18 cellular contexts compared by ENCODE assay signal in the genomic region with DNA sequence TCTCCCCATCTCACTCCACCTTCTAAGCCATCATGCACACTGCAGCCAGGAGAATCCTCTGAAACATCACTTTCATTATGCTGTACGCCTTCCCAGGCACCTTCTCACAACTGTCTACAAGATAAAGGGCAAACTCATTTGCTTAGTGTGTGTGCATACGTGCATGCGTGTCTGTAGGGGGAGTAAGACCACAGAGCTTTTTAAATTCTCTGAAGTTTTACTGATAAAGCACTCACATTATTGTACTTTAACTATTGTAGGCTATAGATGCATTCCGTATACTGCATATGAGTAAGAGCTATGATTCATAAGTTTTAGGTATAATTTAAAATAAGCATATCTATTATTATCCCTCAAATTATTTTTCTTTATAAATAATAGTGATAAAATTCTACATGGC. TPM values are rescaled to one million over a fixed set of nuclear protein-coding genes. Genes with fewer than 3 reads are reported as not detected.
DNase-seq lines count a peak whose midpoint lies in the region; ATAC-seq and TF ChIP-seq lines count a peak whose summit lies in the region.
"Had no signal": no experiment of that assay in that cellular context is flagged by ENCODE, and none has a peak within 500 bp of the region (broad histone marks: within the 10 kb centered on the region; RNA-seq: fewer than 3 reads in every experiment).

No MANE protein-coding gene starts in this region.

- peak overlapping the region; percentile 5 for H3K27ac Mint-ChIP-seq in memory B cell
- H3K27ac Mint-ChIP-seq: activated CD4-positive, alpha-beta T cell treated with anti-CD3 and anti-CD28 coated beads, Interleukin-2, amount 10 ng/mL, durations not matched to agents 7 days and 5 days; activated naive CD8-positive, alpha-beta T cell treated with anti-CD3 and anti-CD28 coated beads for 36 hours; effector memory CD8-positive, alpha-beta T cell had no signal

- H3K79me2 ChIP-seq in DOHH2 (ENCODE audit: control insufficient read depth, low read length): no peaks in the 10 kb centered on the region

- no peaks in the 10 kb centered on the region for H3F3A ChIP-seq in DOHH2 (ENCODE audit: control insufficient read depth, insufficient read depth)

- H3K27ac ChIP-seq in DOHH2 (ENCODE audit: low read depth, low read length): no peak overlapping the region
- H3K27ac ChIP-seq: left ventricle myocardium inferior, SK-N-MC, spleen had no signal

- no peaks in the 10 kb centered on the region for H3K36me3 ChIP-seq in DOHH2 (ENCODE audit: control insufficient read depth, low read length)

- no peak overlapping the region for H3K4me2 ChIP-seq in DOHH2 (ENCODE audit: low read length)

- no peaks in the 10 kb centered on the region for H3K9me3 ChIP-seq in DOHH2 (ENCODE audit: control insufficient read depth, insufficient read depth, low read length)
- H3K9me3 ChIP-seq: left ventricle myocardium inferior, spleen had no signal

- peak; percentile 9 for DNase-seq in Jurkat, Clone E6-1 (ENCODE audit: low read depth, low spot score)
- no peak for DNase-seq in astrocyte of the spinal cord (ENCODE audit: low read depth, low spot score)
- no peak for DNase-seq in memory B cell (ENCODE audit: low spot score in 2 of 2)
- DNase-seq in NCI-H187 treated with DMSO at 0.1 percent for 48 hours (lab: John Stamatoyannopoulos, UW): no peak
- no peak for DNase-seq in activated naive CD4-positive, alpha-beta T cell (lab: John Stamatoyannopoulos, UW)
- DNase-seq: activated CD4-positive, alpha-beta T cell treated with anti-CD3 and anti-CD28 coated beads, Interleukin-2, amount 10 ng/mL, durations not matched to agents 7 days and 5 days; activated naive CD8-positive, alpha-beta T cell treated with anti-CD3 and anti-CD28 coated beads for 36 hours; COR-L47; effector memory CD8-positive, alpha-beta T cell; left ventricle myocardium inferior; MV-4-11; NCI-H2171; spleen had no signal

- H3K4me1 Mint-ChIP-seq in memory B cell: peaks cover 17% of the 10 kb centered on the region
- H3K4me1 Mint-ChIP-seq: activated CD4-positive, alpha-beta T cell treated with anti-CD3 and anti-CD28 coated beads, Interleukin-2, amount 10 ng/mL, durations not matched to agents 7 days and 5 days; activated naive CD8-positive, alpha-beta T cell treated with anti-CD3 and anti-CD28 coated beads for 36 hours; central memory CD8-positive, alpha-beta T cell had no signal

- H3K4me3 ChIP-seq in DOHH2 (ENCODE audit: low read length): no peak overlapping the region
- no peak overlapping the region for H3K4me3 ChIP-seq in Jurkat, Clone E6-1 (ENCODE audit: low read length)
- no peak overlapping the region for H3K4me3 ChIP-seq in astrocyte of the spinal cord (ENCODE audit: low read depth, low read length)
- H3K4me3 ChIP-seq: left ventricle myocardium inferior, SK-N-MC, spleen had no signal

- no peak for ATAC-seq in memory B cell (ENCODE audit: low read depth)
- no peak for ATAC-seq in HG03097 (IDR thresholded peaks at IDR 0.05; ENCODE audit: low FRiP score, unreplicated experiment)
- no peak for ATAC-seq in GM21619 (IDR thresholded peaks at IDR 0.05; ENCODE audit: unreplicated experiment)
- ATAC-seq: effector memory CD8-positive, alpha-beta T cell had no signal

- H3K9me2 ChIP-seq in DOHH2 (replicated peaks; ENCODE audit: control insufficient read depth, low read length): no peaks in the 10 kb centered on the region

- peaks cover 31% of the 10 kb centered on the region for H3K36me3 Mint-ChIP-seq in memory B cell

- H3K27me3 Mint-ChIP-seq in memory B cell: no peaks in the 10 kb centered on the region
- H3K27me3 Mint-ChIP-seq: activated CD4-positive, alpha-beta T cell treated with anti-CD3 and anti-CD28 coated beads, Interleukin-2, amount 10 ng/mL, durations not matched to agents 7 days and 5 days; activated naive CD8-positive, alpha-beta T cell treated with anti-CD3 and anti-CD28 coated beads for 36 hours; central memory CD8-positive, alpha-beta T cell; effector memory CD8-positive, alpha-beta T cell had no signal

- TF ChIP-seq CTCF in DOHH2 (IDR thresholded peaks at IDR 0.05; ENCODE audit: low read depth, low read length, poor library complexity, severe bottlenecking) (peak; percentile 10), astrocyte of the spinal cord (IDR thresholded peaks at IDR 0.05; ENCODE audit: low read depth, low read length) (peak; percentile 27)

- no peaks in the 10 kb centered on the region for H3K9me3 Mint-ChIP-seq in memory B cell
- H3K9me3 Mint-ChIP-seq: activated CD4-positive, alpha-beta T cell treated with anti-CD3 and anti-CD28 coated beads, Interleukin-2, amount 10 ng/mL, durations not matched to agents 7 days and 5 days; activated naive CD8-positive, alpha-beta T cell treated with anti-CD3 and anti-CD28 coated beads for 36 hours; central memory CD8-positive, alpha-beta T cell; effector memory CD8-positive, alpha-beta T cell had no signal

- no peak overlapping the region for H3K4me3 Mint-ChIP-seq in memory B cell
- H3K4me3 Mint-ChIP-seq: activated CD4-positive, alpha-beta T cell treated with anti-CD3 and anti-CD28 coated beads, Interleukin-2, amount 10 ng/mL, durations not matched to agents 7 days and 5 days; activated naive CD8-positive, alpha-beta T cell treated with anti-CD3 and anti-CD28 coated beads for 36 hours; central memory CD8-positive, alpha-beta T cell; effector memory CD8-positive, alpha-beta T cell had no signal

- no peaks in the 10 kb centered on the region for H3K4me1 ChIP-seq in DOHH2 (ENCODE audit: control insufficient read depth, low read length)
- H3K4me1 ChIP-seq: left ventricle myocardium inferior had no signal

- H4K20me1 ChIP-seq in DOHH2 (ENCODE audit: control insufficient read depth, insufficient read depth, low read depth, low read length): no peaks in the 10 kb centered on the region

- H3K27me3 ChIP-seq in DOHH2 (ENCODE audit: control insufficient read depth, low read length): no peaks in the 10 kb centered on the region
- H3K27me3 ChIP-seq: spleen had no signal

- in situ Hi-C loops in astrocyte of the spinal cord (cut with HindIII; ENCODE audit: low sequenced_read_pairs): no loop called here

RNA-seq across cellular contexts. Expression of a gene that starts 15.3 kb away (rescaled TPM):
- not detected for polyA plus RNA-seq in Jurkat, Clone E6-1 (2012; ENCODE audit: insufficient read depth, insufficient read length)

RNA-seq across cellular contexts. Expression of a gene that starts 57.9 kb away (rescaled TPM):
- polyA plus RNA-seq in Jurkat, Clone E6-1 (2012; ENCODE audit: insufficient read depth, insufficient read length): not detected
